Comparison of ENCODE assay signal across 2 cellular contexts in genomic region chr7:155884225-155885161, GRCh38.
TF ChIP-seq lines count a peak whose summit lies in the region.

No MANE protein-coding gene starts in this region.

TF ChIP-seq in SK-N-SH, 30 proteins besides CTCF, POLR2A, EP300 and RAD21 (continued from another document):
- TF ChIP-seq REST (IDR thresholded peaks at IDR 0.05; ENCODE audit: low read depth, low read length) (no peak), CHD2 (IDR thresholded peaks at IDR 0.05; ENCODE audit: low read length, partially characterized antibody) (no peak)
TF ChIP-seq in SK-N-SH: peak in this region for 0.

TF ChIP-seq in SK-N-SH treated with all-trans-retinoic acid at 6 μM for 48 hours, 23 proteins besides CTCF, POLR2A, EP300 and RAD21 (continued from another document):
- no peak for TF ChIP-seq TSHZ2 (CRISPR knock-in tag; IDR thresholded peaks at IDR 0.05)
- no peak for TF ChIP-seq CREB5 (CRISPR knock-in tag; IDR thresholded peaks at IDR 0.05; ENCODE audit: low read depth)
- TF ChIP-seq POU6F1 (CRISPR knock-in tag; IDR thresholded peaks at IDR 0.05; ENCODE audit: borderline replicate concordance, low read depth) = no peak
- TF ChIP-seq ZNF565 (CRISPR knock-in tag; conservative IDR thresholded peaks at IDR 0.05; ENCODE audit: low read depth) = no peak
- no peak for TF ChIP-seq RARB (CRISPR knock-in tag; IDR thresholded peaks at IDR 0.05)
- TF ChIP-seq SNAI2 (CRISPR knock-in tag; IDR thresholded peaks at IDR 0.05) = no peak
- TF ChIP-seq ZC3H10 (CRISPR knock-in tag; IDR thresholded peaks at IDR 0.05) = no peak
- no peak for TF ChIP-seq GLIS3 (CRISPR knock-in tag; IDR thresholded peaks at IDR 0.05)
- no peak for TF ChIP-seq OSR1 (CRISPR knock-in tag; IDR thresholded peaks at IDR 0.05)
- no peak for TF ChIP-seq ZNF8 (CRISPR knock-in tag; IDR thresholded peaks at IDR 0.05)
- no peak for TF ChIP-seq TCF4 (CRISPR knock-in tag; IDR thresholded peaks at IDR 0.05; ENCODE audit: borderline replicate concordance)
- TF ChIP-seq TOX (CRISPR knock-in tag; IDR thresholded peaks at IDR 0.05; ENCODE audit: borderline replicate concordance) = no peak
- no peak for TF ChIP-seq ZNF70 (CRISPR knock-in tag; IDR thresholded peaks at IDR 0.05)
- TF ChIP-seq PPARA (CRISPR knock-in tag; IDR thresholded peaks at IDR 0.05; ENCODE audit: borderline replicate concordance) = no peak
- no peak for TF ChIP-seq BACH2 (CRISPR knock-in tag; IDR thresholded peaks at IDR 0.05; ENCODE audit: borderline replicate concordance)
- no peak for TF ChIP-seq ZFP30 (CRISPR knock-in tag; IDR thresholded peaks at IDR 0.05)
